13 cellular contexts compared by ENCODE assay signal in the genomic region with DNA sequence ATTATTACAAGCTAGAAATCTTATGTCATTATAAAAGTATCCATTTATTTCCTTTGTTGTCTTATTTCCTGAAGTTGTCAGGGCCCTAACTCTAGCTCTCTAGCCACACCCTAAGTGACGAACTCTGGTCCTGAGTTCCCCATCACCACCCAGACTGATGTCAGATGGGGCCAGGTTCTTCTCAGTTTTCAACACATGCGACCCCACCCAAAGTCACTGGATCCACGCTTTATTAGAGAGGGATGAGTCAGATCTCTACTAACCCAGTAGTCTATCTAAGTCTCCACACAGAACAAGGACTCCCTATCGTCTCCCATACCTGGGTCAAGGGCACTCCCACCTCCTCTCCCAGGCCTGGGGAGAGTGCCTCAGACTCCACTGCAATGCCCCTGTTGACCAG. TPM values are rescaled to one million over a fixed set of nuclear protein-coding genes. Genes with fewer than 3 reads are reported as not detected.
A peak's percentile ranks its signal among the peaks of the same experiment; 100 is the strongest.
DNase-seq lines count a peak whose midpoint lies in the region; ATAC-seq and TF ChIP-seq lines count a peak whose summit lies in the region.
"Had no signal": no experiment of that assay in that cellular context is flagged by ENCODE, and none has a peak within 500 bp of the region (broad histone marks: within the 10 kb centered on the region; RNA-seq: fewer than 3 reads in every experiment).

No MANE protein-coding gene starts in this region.

- DNase-seq in CD1c-positive myeloid dendritic cell (ENCODE audit: extremely low spot score) (peak; percentile 25), LoVo (ENCODE audit: low spot score) (peak; percentile 53), chondrocyte (ENCODE audit: low spot score) (no peak), left colon (peak in 1 of 2 donors; percentile 54), iPS-NIHi7 (ENCODE audit: extremely low spot score) (no peak), NCI-H2081 (lab: John Stamatoyannopoulos, UW) (no peak), islet precursor cell (no peak)
- no peak for DNase-seq in activated T-cell treated with anti-CD3 and anti-CD28 coated beads, Interleukin-2, amount 50 U/mL, for 48 hours
- DNase-seq: amygdala; BE2C; NCI-H1048; NCI-H526; stimulated activated CD4-positive, alpha-beta T cell treated with anti-CD3 and anti-CD28 coated beads, Interleukin-15, amount 100 ng/mL, for 24 hours had no signal

- intact Hi-C loops in left colon (cut with DNase I, micrococcal nuclease): no loop called here

- H3K36me3 Mint-ChIP-seq in chondrocyte (ENCODE audit: low read depth): no peaks in the 10 kb centered on the region

- ATAC-seq in left colon: peak; percentile 89

- H3K4me3 Mint-ChIP-seq in chondrocyte (ENCODE audit: unreplicated experiment): no peak overlapping the region

- H3K9me3 Mint-ChIP-seq in chondrocyte (ENCODE audit: low read depth): no peaks in the 10 kb centered on the region

- H3K4me1 Mint-ChIP-seq in chondrocyte (ENCODE audit: low read depth): peaks cover 6% of the 10 kb centered on the region

- peak overlapping the region; percentile 25 for H3K27ac Mint-ChIP-seq in chondrocyte (ENCODE audit: unreplicated experiment)

- no peaks in the 10 kb centered on the region for H3K27me3 Mint-ChIP-seq in chondrocyte (ENCODE audit: low read depth)

- TF ChIP-seq CTCF in chondrocyte (IDR thresholded peaks at IDR 0.05): no peak

RNA-seq across cellular contexts. Expression of gene FEM1C, which starts 6.8 kb away (rescaled TPM):
- 14.8 to 15.4 TPM (median 14.8 TPM) in 3 replicates for total RNA-seq in chondrocyte
- 10 to 100 TPM; 36.4 to 42.5 TPM for total RNA-seq in left colon

RNA-seq across cellular contexts. Expression of gene TICAM2, which starts 50.9 kb away (rescaled TPM):
- total RNA-seq in chondrocyte (3.2 to 4.7 TPM (median 4.0 TPM) in 3 replicates), left colon (1 to 10 TPM; 1.7 to 2.2 TPM)

Comparison
In these comparisons a context has a peak if more than half of its experiments do, and no peak if none do; other contexts are left out.
1. DNase-seq: peak in CD1c-positive myeloid dendritic cell (single experiment) and LoVo (single experiment); none in chondrocyte (single experiment), iPS-NIHi7 (single experiment), NCI-H2081 (0 of 2), islet precursor cell (single experiment) and activated T-cell treated with anti-CD3 and anti-CD28 coated beads, Interleukin-2, amount 50 U/mL, for 48 hours (0 of 2).